Comparison of ENCODE assay signal across 18 cellular contexts in genomic region chr10:62441953-62442352, GRCh38.
"Had no signal": no experiment of that assay in that cellular context is flagged by ENCODE, and none has a peak within 500 bp of the region (broad histone marks: within the 10 kb centered on the region; RNA-seq: fewer than 3 reads in every experiment).

No MANE protein-coding gene starts in this region.

- H3K27ac Mint-ChIP-seq: activated CD4-positive, alpha-beta T cell treated with anti-CD3 and anti-CD28 coated beads for 36 hours; activated naive CD8-positive, alpha-beta T cell; endodermal cell; natural killer cell treated with Interleukin-12 subunit alpha and Interleukin-12 subunit beta and Interleukin-15 and Interleukin-18, amount 100 ng/mL, for 72 hours; stimulated activated naive CD8-positive, alpha-beta T cell treated with anti-CD3 and anti-CD28 coated beads, Interleukin-15, Interleukin-2, amounts not matched to agents 100 ng/mL and 50 ng/mL, for 24 hours; WTC11 had no signal

- H3K4me3 ChIP-seq: hepatocyte, skin epidermis, testis had no signal

- H3K9me3 ChIP-seq: testis had no signal

- H3K4me3 Mint-ChIP-seq: activated CD4-positive, alpha-beta T cell treated with anti-CD3 and anti-CD28 coated beads for 36 hours; activated naive CD8-positive, alpha-beta T cell; endodermal cell; natural killer cell treated with Interleukin-12 subunit alpha and Interleukin-12 subunit beta and Interleukin-15 and Interleukin-18, amount 100 ng/mL, for 72 hours; stimulated activated naive CD8-positive, alpha-beta T cell treated with anti-CD3 and anti-CD28 coated beads, Interleukin-15, Interleukin-2, amounts not matched to agents 100 ng/mL and 50 ng/mL, for 24 hours; WTC11 had no signal

- H3K27me3 ChIP-seq: hepatocyte, testis had no signal

- DNase-seq: activated CD4-positive, alpha-beta T cell treated with anti-CD3 and anti-CD28 coated beads for 36 hours; activated CD4-positive, alpha-beta T cell treated with anti-CD3 and anti-CD28 coated beads, Interleukin-2, amount 50 U/mL, for 48 hours; activated gamma-delta T cell treated with Interleukin-2 at 50 U/mL for 16 hours; central memory CD4-positive, alpha-beta T cell; endodermal cell; foreskin fibroblast; mesendoderm; right cardiac atrium; stimulated activated CD4-positive, alpha-beta T cell treated with anti-CD3 and anti-CD28 coated beads, Interleukin-15, amount 100 ng/mL, for 24 hours; stimulated activated CD4-positive, alpha-beta T cell treated with anti-CD3 and anti-CD28 coated beads, Interleukin-2, amount 100 ng/mL, for 48 hours; testis had no signal

- H3K27me3 Mint-ChIP-seq: natural killer cell treated with Interleukin-12 subunit alpha and Interleukin-12 subunit beta and Interleukin-15 and Interleukin-18, amount 100 ng/mL, for 72 hours had no signal

- H3K9me3 Mint-ChIP-seq: endodermal cell; natural killer cell treated with Interleukin-12 subunit alpha and Interleukin-12 subunit beta and Interleukin-15 and Interleukin-18, amount 100 ng/mL, for 72 hours; stimulated activated naive CD8-positive, alpha-beta T cell treated with anti-CD3 and anti-CD28 coated beads, Interleukin-15, Interleukin-2, amounts not matched to agents 100 ng/mL and 50 ng/mL, for 24 hours had no signal

- H3K4me1 Mint-ChIP-seq: activated CD4-positive, alpha-beta T cell treated with anti-CD3 and anti-CD28 coated beads for 36 hours had no signal

- H3K27ac ChIP-seq: epithelial cell of prostate, hepatocyte, skin epidermis, testis had no signal

- ATAC-seq: activated CD4-positive, alpha-beta T cell treated with anti-CD3 and anti-CD28 coated beads for 36 hours; natural killer cell treated with Interleukin-12 subunit alpha and Interleukin-12 subunit beta and Interleukin-15 and Interleukin-18, amount 100 ng/mL, for 72 hours; WTC11 had no signal

- H3K36me3 Mint-ChIP-seq: activated naive CD8-positive, alpha-beta T cell; natural killer cell treated with Interleukin-12 subunit alpha and Interleukin-12 subunit beta and Interleukin-15 and Interleukin-18, amount 100 ng/mL, for 72 hours; WTC11 had no signal

- H3K4me1 ChIP-seq: testis had no signal
